In the genomic region with DNA sequence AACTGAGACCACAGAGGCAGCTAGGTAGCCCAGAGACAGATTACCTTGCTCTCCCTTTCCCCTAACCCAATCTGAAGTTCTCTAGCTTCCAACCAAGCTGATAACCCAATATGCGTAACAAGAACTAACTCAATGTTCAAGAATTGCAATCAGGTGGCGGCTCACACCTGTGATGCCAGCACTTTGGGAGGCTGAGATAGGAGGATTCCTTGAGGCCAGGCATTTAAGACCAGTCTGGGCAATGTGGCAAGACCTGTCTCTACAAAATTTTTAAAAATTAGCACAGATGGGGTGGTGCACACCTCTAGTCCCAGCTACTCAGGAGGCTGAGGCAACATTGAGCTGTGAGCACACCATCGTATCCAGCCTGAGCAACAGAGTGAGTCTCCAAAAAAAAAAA, we compare ENCODE assay signal across 24 cellular contexts.
"Had no signal": no experiment of that assay in that cellular context is flagged by ENCODE, and none has a peak within 500 bp of the region (broad histone marks: within the 10 kb centered on the region; RNA-seq: fewer than 3 reads in every experiment).

No MANE protein-coding gene starts in this region.

- H3K4me3 ChIP-seq: colonic mucosa, coronary artery, dorsolateral prefrontal cortex, esophagus muscularis mucosa, esophagus squamous epithelium, gastrocnemius medialis, gastroesophageal sphincter, heart left ventricle, heart right ventricle had no signal

- DNase-seq: colonic mucosa; cortex of kidney; dermis blood vessel endothelial cell; dorsolateral prefrontal cortex; effector CD4-positive, alpha-beta T cell; effector CD8-positive, alpha-beta T cell; effector memory CD4-positive, alpha-beta T cell; effector memory CD8-positive, alpha-beta T cell; endodermal cell; erythroblast; esophagus squamous epithelium; foreskin fibroblast; foreskin melanocyte; gastrocnemius medialis; glutamatergic neuron; head of caudate nucleus; heart left ventricle; heart right ventricle had no signal

- H3K36me3 ChIP-seq: colonic mucosa, esophagus muscularis mucosa, esophagus squamous epithelium, gastrocnemius medialis, gastroesophageal sphincter, heart left ventricle, heart right ventricle had no signal

- H3K27ac ChIP-seq: colonic mucosa, coronary artery, dorsolateral prefrontal cortex, esophagus muscularis mucosa, esophagus squamous epithelium, foreskin keratinocyte, gastrocnemius medialis, gastroesophageal sphincter, heart left ventricle, heart right ventricle had no signal

- H3K4me1 ChIP-seq: colonic mucosa, esophagus muscularis mucosa, esophagus squamous epithelium, foreskin keratinocyte, gastrocnemius medialis, gastroesophageal sphincter, heart left ventricle, heart right ventricle had no signal

- H3K27ac Mint-ChIP-seq: dendritic cell treated with granulocyte-macrophage colony-stimulating factor and Interleukin-4, amounts not matched to agents 40 ng/mL and 50 ng/mL, for 4 days; effector memory CD8-positive, alpha-beta T cell; endodermal cell had no signal

- ATAC-seq: effector memory CD8-positive, alpha-beta T cell; esophagus mucosa; gastrocnemius medialis; gastroesophageal sphincter; heart left ventricle; heart right ventricle had no signal

- H3K9me3 ChIP-seq: colonic mucosa, esophagus squamous epithelium, gastrocnemius medialis had no signal

- H3K4me3 Mint-ChIP-seq: dendritic cell treated with granulocyte-macrophage colony-stimulating factor and Interleukin-4, amounts not matched to agents 40 ng/mL and 50 ng/mL, for 4 days; effector memory CD8-positive, alpha-beta T cell; endodermal cell had no signal

- H3K27me3 Mint-ChIP-seq: dendritic cell treated with granulocyte-macrophage colony-stimulating factor and Interleukin-4, amounts not matched to agents 40 ng/mL and 50 ng/mL, for 4 days had no signal

- H3K4me1 Mint-ChIP-seq: endodermal cell had no signal

- H3K27me3 ChIP-seq: colonic mucosa, dorsolateral prefrontal cortex, esophagus muscularis mucosa, esophagus squamous epithelium, foreskin keratinocyte, gastrocnemius medialis, gastroesophageal sphincter, heart left ventricle, heart right ventricle had no signal
